Comparison of ENCODE assay signal across 16 cellular contexts in genomic region chr1:180096584-180097318, GRCh38. TPM values are rescaled to one million over a fixed set of nuclear protein-coding genes. Genes with fewer than 3 reads are reported as not detected.
A peak's percentile ranks its signal among the peaks of the same experiment; 100 is the strongest.
DNase-seq lines count a peak whose midpoint lies in the region; ATAC-seq, FAIRE-seq and TF ChIP-seq lines count a peak whose summit lies in the region.
"Had no signal": no experiment of that assay in that cellular context is flagged by ENCODE, and none has a peak within 500 bp of the region (broad histone marks: within the 10 kb centered on the region; RNA-seq: fewer than 3 reads in every experiment).

No MANE protein-coding gene starts in this region.

- TF ChIP-seq EP300 in K562 (IDR thresholded peaks at IDR 0.05; ENCODE audit: low read length): no peak

- H3K9ac ChIP-seq in IMR-90 (ENCODE audit: low read depth, low read length): peak overlapping the region; percentile 19; the same call in 1 of the 2 replicates
- H3K9ac ChIP-seq in K562 (ENCODE audit: insufficient read depth in 1 of 2, low read depth in 2 of 2, low read length in 2 of 2): no peak overlapping the region
- H3K9ac ChIP-seq in stomach smooth muscle (ENCODE audit: low read length in 2 of 2): no peak overlapping the region
- H3K9ac ChIP-seq: GM23248 had no signal

- H3K36me3 ChIP-seq in IMR-90 (ENCODE audit: control insufficient read depth, insufficient read depth, low read length) (peaks cover 14% of the 10 kb centered on the region), K562 (ENCODE audit: control insufficient read depth, insufficient read depth, low read length) (peaks cover 88% of the 10 kb centered on the region), right lobe of liver (peaks cover 0 to 48% (median 7%) of the 10 kb centered on the region in 4 donors), stomach smooth muscle (ENCODE audit: control insufficient read depth in 2 of 2, insufficient read depth in 2 of 2, low read length in 2 of 2) (peaks cover 11 to 24% of the 10 kb centered on the region in 2 donors)

- intact Hi-C loops in IMR-90 (cut with micrococcal nuclease): no loop called here
- intact Hi-C loops in K562 (cut with micrococcal nuclease): no loop called here
- intact Hi-C loops in right lobe of liver (cut with DNase I): no loop called here
- intact Hi-C loops in posterior vena cava (cut with DNase I): no loop called here

- peak overlapping the region; percentile 7 for H3K23ac ChIP-seq in IMR-90 (ENCODE audit: low read depth, low read length)

- DNase-seq in IMR-90: peak; percentile 35
- no peak for DNase-seq in K562 (ENCODE audit: extremely low read depth in 1 of 4, low spot score in 3 of 4)
- no peak for DNase-seq in right lobe of liver
- no peak for DNase-seq in HK-2 (ENCODE audit: unreplicated experiment)
- DNase-seq in posterior vena cava (ENCODE audit: low spot score): no peak
- no peak for DNase-seq in islet precursor cell
- DNase-seq: CD4-positive, CD25-positive, alpha-beta regulatory T cell; GF-D8; GM23248; NCI-H1436 treated with DMSO at 0.1 percent for 48 hours; NCI-H2081; NCI-H526; OCI-M1 had no signal

- H3K4ac ChIP-seq in IMR-90 (ENCODE audit: low read depth, low read length): peak overlapping the region; percentile 66

- H3K56ac ChIP-seq in IMR-90 (ENCODE audit: extremely low read depth, insufficient read depth, low read length): no peak overlapping the region

- no peaks in the 10 kb centered on the region for H3K27me3 ChIP-seq in IMR-90 (ENCODE audit: control insufficient read depth, insufficient read depth, low read length)
- H3K27me3 ChIP-seq in K562 (ENCODE audit: control insufficient read depth in 2 of 2, insufficient read depth in 2 of 2, low read length in 2 of 2): no peaks in the 10 kb centered on the region
- H3K27me3 ChIP-seq in right lobe of liver: no peaks in the 10 kb centered on the region
- H3K27me3 ChIP-seq in stomach smooth muscle (ENCODE audit: control insufficient read depth in 1 of 2, insufficient read depth in 2 of 2, low read length in 2 of 2): no peaks in the 10 kb centered on the region

- peak overlapping the region; percentile 97 for H3K18ac ChIP-seq in IMR-90 (ENCODE audit: low read depth, low read length)

- H2AFZ ChIP-seq in IMR-90 (replicated peaks; ENCODE audit: low read length, poor library complexity) (no peak overlapping the region), K562 (ENCODE audit: low read depth, low read length) (no peak overlapping the region)
- H2AFZ ChIP-seq: GM23248 had no signal

- CTCF ChIA-PET in IMR-90 (lab: Yijun Ruan, JAX): no interaction called here
- CTCF ChIA-PET in K562 (lab: Yijun Ruan, JAX; ENCODE audit: low intra/inter-chr PET ratio): no interaction called here

- in situ Hi-C loops in IMR-90 (cut with MboI; ENCODE audit: low sequenced_read_pairs) (no loop called here), K562 (cut with MboI) (no loop called here)

- no peak overlapping the region for H2AK9ac ChIP-seq in IMR-90 (replicated peaks; ENCODE audit: low read depth, low read length, poor library complexity)

- H3K79me2 ChIP-seq in K562 (ENCODE audit: control insufficient read depth, insufficient read depth, low read length): no peaks in the 10 kb centered on the region

- H4K20me1 ChIP-seq in IMR-90 (ENCODE audit: insufficient read depth, low read length) (peaks cover 3% of the 10 kb centered on the region; the same call in 1 of the 2 replicates), K562 (replicated peaks; ENCODE audit: control insufficient read depth, insufficient read depth, low read length) (no peaks in the 10 kb centered on the region)

- H3K9me3 ChIP-seq in IMR-90 (ENCODE audit: control insufficient read depth, insufficient read depth, low read length): no peaks in the 10 kb centered on the region
- no peaks in the 10 kb centered on the region for H3K9me3 ChIP-seq in K562 (replicated peaks; ENCODE audit: control insufficient read depth, insufficient read depth, low read depth, low read length)
- no peaks in the 10 kb centered on the region for H3K9me3 ChIP-seq in right lobe of liver
- no peaks in the 10 kb centered on the region for H3K9me3 ChIP-seq in stomach smooth muscle (ENCODE audit: control insufficient read depth in 2 of 2, low read length in 2 of 2)

- no peak overlapping the region for H3K4me3 ChIP-seq in IMR-90 (ENCODE audit: insufficient read depth, low read depth, low read length)
- no peak overlapping the region for H3K4me3 ChIP-seq in K562
- H3K4me3 ChIP-seq in right lobe of liver: no peak overlapping the region
- H3K4me3 ChIP-seq in stomach smooth muscle (ENCODE audit: low read length in 2 of 2): no peak overlapping the region
- H3K4me3 ChIP-seq: GM23248 had no signal

- peak overlapping the region; percentile 69 for H2BK120ac ChIP-seq in IMR-90 (ENCODE audit: low read depth, low read length)

- H3K4me2 ChIP-seq in IMR-90 (ENCODE audit: low read depth, low read length): peak overlapping the region; percentile 7; the same call in 1 of the 2 replicates
- H3K4me2 ChIP-seq in K562 (ENCODE audit: insufficient read depth, low read length): no peak overlapping the region

- peak overlapping the region; percentile 28 to 36; a peak in 3 of 4 replicates for H4K8ac ChIP-seq in IMR-90 (ENCODE audit: low read depth in 2 of 2, low read length in 2 of 2)

- TF ChIP-seq CTCF in IMR-90 (conservative IDR thresholded peaks at IDR 0.05; ENCODE audit: low read depth, low read length) (no peak), K562 (IDR thresholded peaks at IDR 0.05 in 2 of 3, conservative IDR thresholded peaks at IDR 0.05 in 1 of 3; ENCODE audit: insufficient read depth in 2 of 3, low read depth in 1 of 3, low read length in 3 of 3) (no peak), right lobe of liver (IDR thresholded peaks at IDR 0.05) (no peak)

- H4K91ac ChIP-seq in IMR-90 (ENCODE audit: insufficient read depth, low read depth, low read length): peak overlapping the region; percentile 57

- POLR2A ChIA-PET in IMR-90 (lab: Charles Lee; ENCODE audit: unreplicated experiment): no interaction called here
- POLR2A ChIA-PET in K562 (lab: Yijun Ruan, JAX): no interaction called here

- H3K9me1 ChIP-seq in IMR-90 (ENCODE audit: insufficient read depth, low read length) (peaks cover 10% of the 10 kb centered on the region), K562 (ENCODE audit: control insufficient read depth, insufficient read depth, low read length) (no peaks in the 10 kb centered on the region)

- H4K5ac ChIP-seq in IMR-90 (ENCODE audit: low read depth, low read length): peak overlapping the region; percentile 87

- H3K79me1 ChIP-seq in IMR-90 (ENCODE audit: low read depth in 1 of 2, low read length in 2 of 2): peaks cover 2 to 19% of the 10 kb centered on the region in 2 experiments; a peak in 3 of 4 replicates

- H2BK20ac ChIP-seq in IMR-90 (ENCODE audit: low read depth, low read length): peak overlapping the region; percentile 79

- dilution Hi-C loops in IMR-90 (cut with HindIII; ENCODE audit: low sequenced_read_pairs, unreplicated experiment): no loop called here

- H3K14ac ChIP-seq in IMR-90 (replicated peaks; ENCODE audit: low read depth, low read length): peak overlapping the region; percentile 20; the same call in 1 of the 2 replicates

- H2BK15ac ChIP-seq in IMR-90 (ENCODE audit: low read depth, low read length): peak overlapping the region; percentile 66; the same call in 1 of the 3 replicates

- ATAC-seq in IMR-90 (ENCODE audit: low read depth): no peak
- ATAC-seq in K562: no peak
- ATAC-seq in right lobe of liver: peak; percentile 37 to 66 (median 45)
- ATAC-seq: HCT116 had no signal

- H3K27ac ChIP-seq in IMR-90 (ENCODE audit: insufficient read depth, low read length) (peak overlapping the region; percentile 98), K562 (ENCODE audit: extremely low read depth, low read depth, low read length) (no peak overlapping the region), right lobe of liver (no peak overlapping the region), stomach smooth muscle (ENCODE audit: low read length) (peak overlapping the region; percentile 41)
- H3K27ac ChIP-seq: RWPE1 had no signal

- H2BK5ac ChIP-seq in IMR-90 (ENCODE audit: low read depth, low read length, poor library complexity, severe bottlenecking): peak overlapping the region; percentile 96

- FAIRE-seq in K562 (lab: Jason Lieb, UNC): no peak

- H2AK5ac ChIP-seq in IMR-90 (ENCODE audit: low read depth, low read length): peak overlapping the region; percentile 16; the same call in 1 of the 2 replicates

- WGBS in IMR-90 (ENCODE audit: extremely low coverage in 2 of 2, insufficient read length in 1 of 2), 2 experiments: 100% methylated on average over 1 of the region's 4 CpGs; no CpG with 5 or more reads in 1 of the 2 experiments
- WGBS in K562 (ENCODE audit: insufficient coverage, low coverage, missing lambda C conversion rate): 80% methylated on average over 4 of the region's 4 CpGs
- 54% methylated on average over 4 of the region's 4 CpGs for WGBS in right lobe of liver (ENCODE audit: insufficient coverage, low coverage, low lambda C conversion rate, missing lambda C conversion rate)

- H3K4me1 ChIP-seq in IMR-90 (ENCODE audit: control insufficient read depth, insufficient read depth, low read length): peaks cover 31% of the 10 kb centered on the region
- no peaks in the 10 kb centered on the region for H3K4me1 ChIP-seq in K562 (replicated peaks in 1 of 2; ENCODE audit: control insufficient read depth in 2 of 2, insufficient read depth in 2 of 2, low read length in 2 of 2)
- H3K4me1 ChIP-seq in right lobe of liver: no peaks in the 10 kb centered on the region
- peaks cover 4% of the 10 kb centered on the region for H3K4me1 ChIP-seq in stomach smooth muscle (ENCODE audit: control insufficient read depth, insufficient read depth, low read length)

- TF ChIP-seq POLR2A in IMR-90 (IDR thresholded peaks at IDR 0.05; ENCODE audit: low read depth, low read length) (no peak), K562 (conservative IDR thresholded peaks at IDR 0.05) (no peak), right lobe of liver (IDR thresholded peaks at IDR 0.05) (no peak)

- no TSS peak for BruUV-seq in IMR-90 (replicated peaks; lab: Mats Ljungman, UMichigan)
- no TSS peak for BruUV-seq in K562 (replicated peaks; lab: Mats Ljungman, UMichigan)

- TF ChIP-seq RAD21 in IMR-90 (IDR thresholded peaks at IDR 0.05; ENCODE audit: low read length): no peak
- TF ChIP-seq RAD21 in K562 (CRISPR knock-in tag; conservative IDR thresholded peaks at IDR 0.05 in 1 of 2, IDR thresholded peaks at IDR 0.05 in 1 of 2): no peak

RNA-seq across cellular contexts. Expression of gene QSOX1, which starts 57.9 kb away (rescaled TPM):
- 93.3 and 102 TPM in 2 replicates for total RNA-seq in IMR-90 (2012; rRNA removed)
- 765 and 791 TPM in 2 replicates for polyA plus RNA-seq in IMR-90 (2012; rRNA removed)
- 1,392 and 1,573 TPM in 2 replicates for polyA plus RNA-seq in IMR-90 (2012; cell fraction: cytosol; rRNA removed)
- 755 and 1,109 TPM in 2 replicates for polyA plus RNA-seq in IMR-90 (2012; cell fraction: nucleus; rRNA removed; ENCODE audit: low replicate concordance)
- total RNA-seq in K562 (2011; cell fraction: chromatin; rRNA removed; ENCODE audit: low replicate concordance): 19.7 and 43.6 TPM in 2 replicates
- total RNA-seq in K562 (2011; cell fraction: nucleolus; rRNA removed): 60.0 and 64.2 TPM in 2 replicates
- total RNA-seq in K562 (2011; cell fraction: nucleoplasm; rRNA removed): 56.8 and 59.6 TPM in 2 replicates
- 21.4 and 33.2 TPM in 2 replicates for total RNA-seq in K562 (2014; rRNA removed)
- total RNA-seq in K562 (2014; rRNA removed; fragmentation: Illumina TruSeq; extraction: Trizol): 10.2 and 11.4 TPM in 2 replicates
- 11.0 and 11.7 TPM in 2 replicates for total RNA-seq in K562 (2015; rRNA removed; fragmentation: Illumina TruSeq; extraction: Trizol)
- 47.8 and 53.1 TPM in 2 replicates for total RNA-seq in K562 (2021)
- polyA plus RNA-seq in K562 (2011; rRNA removed): 15.0 and 36.5 TPM in 2 replicates
- polyA plus RNA-seq in K562 (2011; cell fraction: cytosol; rRNA removed): 25.2 and 25.3 TPM in 2 replicates
- polyA plus RNA-seq in K562 (2011; cell fraction: nucleus; rRNA removed): 33.0 and 35.8 TPM in 2 replicates
- polyA plus RNA-seq in K562 (2012): 38.9 and 76.2 TPM in 2 replicates
- 23.9 and 28.3 TPM in 2 replicates for polyA plus RNA-seq in K562 (2014; fragmentation: Illumina TruSeq; extraction: Trizol)
- polyA plus RNA-seq in K562 (2014; fragmentation: Nextera tagmentation; extraction: Ambion mirVana): 1 to 10 TPM; 4.0 to 4.6 TPM
- 21.5 and 24.8 TPM in 2 replicates for polyA plus RNA-seq in K562 (2014; rRNA removed)
- 8.6 and 10.8 TPM in 2 replicates for polyA minus RNA-seq in K562 (2011; rRNA and poly(A)+ RNA removed)
- polyA minus RNA-seq in K562 (2011; cell fraction: cytosol; rRNA and poly(A)+ RNA removed): 10.2 and 18.2 TPM in 2 replicates
- polyA minus RNA-seq in K562 (2011; cell fraction: nucleus; rRNA and poly(A)+ RNA removed): 7.5 and 7.6 TPM in 2 replicates
- 10 to 100 TPM; 25.0 to 68.4 (median 38.6) TPM for total RNA-seq in right lobe of liver
- 100 to 1,000 TPM in 1 of 2 donors, 10 to 100 TPM in 1; 80.3 to 104 TPM for total RNA-seq in posterior vena cava

Comparison
In these comparisons a context has a peak if more than half of its experiments do, and no peak if none do; other contexts are left out.
1. ATAC-seq: peak in right lobe of liver (4 of 4); none in IMR-90 (single experiment) and K562 (single experiment).
2. H3K27ac ChIP-seq: peak in IMR-90 (single experiment) and stomach smooth muscle (single experiment); none in K562 (single experiment) and right lobe of liver (0 of 3).